ENCODE assay signal across 19 cellular contexts in genomic region chr3:50738252-50738598, GRCh38.
DNase-seq lines count a peak whose midpoint lies in the region; ATAC-seq and TF ChIP-seq lines count a peak whose summit lies in the region.
"Had no signal": no experiment of that assay in that cellular context is flagged by ENCODE, and none has a peak within 500 bp of the region (broad histone marks: within the 10 kb centered on the region; RNA-seq: fewer than 3 reads in every experiment).

No MANE protein-coding gene starts in this region.

- no peak overlapping the region for H3K4me3 Mint-ChIP-seq in H9

- peaks cover 2% of the 10 kb centered on the region; the same call in 1 of the 2 replicates for H3K79me2 ChIP-seq in H9 (ENCODE audit: insufficient read depth, low read length)

- peak overlapping the region; percentile 22 to 87 (median 53); a peak in 5 of 7 replicates for H3K27ac Mint-ChIP-seq in H9

- H3K4me1 Mint-ChIP-seq in H9: peaks cover 28 to 32% of the 10 kb centered on the region in 2 experiments

- no peak overlapping the region for H2AK5ac ChIP-seq in H9 (ENCODE audit: insufficient read length, low read length)

- no peaks in the 10 kb centered on the region for H3K23me2 ChIP-seq in H9 (ENCODE audit: insufficient read length, low read depth, low read length, poor library complexity, severe bottlenecking)

- H3K9ac ChIP-seq in H9 (ENCODE audit: extremely low read depth, insufficient read length, low read length): no peak overlapping the region

- H3K36me3 Mint-ChIP-seq in H9 (ENCODE audit: insufficient read depth in 1 of 3, low read depth in 3 of 3): peaks cover 11 to 27% (median 16%) of the 10 kb centered on the region in 3 experiments

- H2BK5ac ChIP-seq in H9 (ENCODE audit: insufficient read length, low read length): no peak overlapping the region

- H2BK12ac ChIP-seq in H9 (ENCODE audit: insufficient read length, low read depth, low read length): no peak overlapping the region

- no peak overlapping the region for H4K5ac ChIP-seq in H9 (ENCODE audit: insufficient read length, low read depth, low read length)

- H3K4me2 ChIP-seq in H9 (ENCODE audit: insufficient read depth, insufficient read length, low read length): no peak overlapping the region

- H3K27me3 Mint-ChIP-seq in H9 (ENCODE audit: low read depth): no peaks in the 10 kb centered on the region

- peak overlapping the region; percentile 27 for H3K18ac ChIP-seq in H9 (ENCODE audit: insufficient read length, low read depth, low read length)

- WGBS in H9 (ENCODE audit: extremely low coverage, insufficient read length, low lambda C conversion rate): no CpG with 5 or more reads among the region's 3 CpGs

- H3K56ac ChIP-seq in H9 (ENCODE audit: insufficient read length, low read depth, low read length): no peak overlapping the region

- H4K91ac ChIP-seq in H9 (ENCODE audit: insufficient read length, low read depth, low read length): no peak overlapping the region

- H3K23ac ChIP-seq in H9 (ENCODE audit: insufficient read length, low read depth, low read length): no peak overlapping the region

- intact Hi-C loops in breast epithelium (cut with DNase I; ENCODE audit: low total_unique reads) (no loop called here), left ventricle myocardium superior (cut with micrococcal nuclease) (no loop called here)

- H3K4ac ChIP-seq in H9 (ENCODE audit: low read depth, low read length): no peak overlapping the region

- no peak overlapping the region for H3K4me3 ChIP-seq in breast epithelium
- H3K4me3 ChIP-seq: MG63 had no signal

- H4K8ac ChIP-seq in H9 (replicated peaks; ENCODE audit: insufficient read length, low read depth, low read length): no peak overlapping the region

- peak overlapping the region; percentile 52; the same call in 1 of the 2 replicates for H3K14ac ChIP-seq in H9 (ENCODE audit: insufficient read depth, low read length)

- no peak overlapping the region for H2BK15ac ChIP-seq in H9 (ENCODE audit: low read depth, low read length)

- no peak for TF ChIP-seq POLR2A in breast epithelium (IDR thresholded peaks at IDR 0.05)

- no peaks in the 10 kb centered on the region for H4K20me1 ChIP-seq in H9 (ENCODE audit: control insufficient read depth, insufficient read depth, insufficient read length)

- no peak for DNase-seq in H9
- peak; percentile 81 for DNase-seq in cerebellar cortex (ENCODE audit: low spot score)
- peak; percentile 20 for DNase-seq in iPS-NIHi7 (ENCODE audit: extremely low spot score)
- no peak for DNase-seq in breast epithelium (ENCODE audit: low spot score in 2 of 2)
- DNase-seq in Kasumi-1 (lab: John Stamatoyannopoulos, UW): no peak
- DNase-seq in left ventricle myocardium superior: no peak
- DNase-seq: DMS153, H7, MG63, NCI-H1092, NCI-H146, NCI-H2081, NCI-H510A, NCI-H774, RPMI8226, SIG-M5 had no signal

- H3K27ac ChIP-seq in H9 (ENCODE audit: insufficient read length, low read depth, low read length) (no peak overlapping the region), temporal lobe (ENCODE audit: low read depth, low read length) (peak overlapping the region; percentile 28), breast epithelium (no peak overlapping the region)
- H3K27ac ChIP-seq: C4-2B, HL-60 had no signal

- H3K79me1 ChIP-seq in H9 (ENCODE audit: insufficient read depth, low read depth, low read length, poor library complexity, severe bottlenecking): no peaks in the 10 kb centered on the region

- H3K4me1 ChIP-seq in H9 (ENCODE audit: insufficient read depth, low read length) (peaks cover 4% of the 10 kb centered on the region; the same call in 1 of the 2 replicates), breast epithelium (no peaks in the 10 kb centered on the region)

- H3K9me3 ChIP-seq in H9 (ENCODE audit: control insufficient read depth, low read depth, low read length) (no peaks in the 10 kb centered on the region), breast epithelium (peaks cover 0 to 16% of the 10 kb centered on the region in 2 donors)
- H3K9me3 ChIP-seq: MG63 had no signal

- H2BK120ac ChIP-seq in H9 (ENCODE audit: low read depth, low read length, poor library complexity, severe bottlenecking): no peak overlapping the region

- H2AFZ ChIP-seq in H9 (ENCODE audit: low read length): no peak overlapping the region

- no peak overlapping the region for H2BK20ac ChIP-seq in H9 (ENCODE audit: low read depth, low read length, poor library complexity, severe bottlenecking)

- H3K27me3 ChIP-seq in H9 (ENCODE audit: insufficient read depth, low read length) (no peaks in the 10 kb centered on the region), breast epithelium (no peaks in the 10 kb centered on the region)
- H3K27me3 ChIP-seq: MG63 had no signal

- H3K9me3 Mint-ChIP-seq in H9: peaks cover 17 to 22% of the 10 kb centered on the region in 2 experiments

- ATAC-seq in left ventricle myocardium superior: no peak

- TF ChIP-seq CTCF in H9 (conservative IDR thresholded peaks at IDR 0.05) (no peak), breast epithelium (IDR thresholded peaks at IDR 0.05) (no peak)

- no peak overlapping the region for H3T11ph ChIP-seq in H9 (ENCODE audit: low read length)

- no peaks in the 10 kb centered on the region for H3K36me3 ChIP-seq in breast epithelium
- H3K36me3 ChIP-seq: MG63 had no signal

Comparison
In these comparisons a context has a peak if more than half of its experiments do, and no peak if none do; other contexts are left out.
1. DNase-seq: peak in cerebellar cortex (single experiment) and iPS-NIHi7 (single experiment); none in H9 (single experiment), breast epithelium (0 of 2), Kasumi-1 (0 of 2) and left ventricle myocardium superior (single experiment).